Comparison of ENCODE assay signal across 20 cellular contexts in the genomic region with DNA sequence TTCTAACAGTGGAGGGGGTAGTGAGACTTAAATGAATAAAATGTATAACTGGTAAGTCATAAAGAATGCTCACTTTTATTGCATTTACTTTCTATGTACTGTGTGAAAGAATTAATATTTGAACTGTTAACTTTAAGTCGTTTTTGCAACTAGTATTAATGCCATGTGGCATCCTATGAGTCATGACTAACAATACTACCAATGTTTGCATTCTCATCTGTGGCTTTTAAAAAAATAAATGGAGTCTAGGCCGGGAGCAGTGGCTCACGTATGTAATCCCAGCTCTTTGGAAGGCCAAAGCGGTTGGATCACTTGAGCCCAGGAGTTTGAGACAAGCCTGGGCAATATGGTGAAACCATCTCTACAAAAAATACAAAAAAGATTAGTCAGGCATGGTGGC. TPM values are rescaled to one million over a fixed set of nuclear protein-coding genes. Genes with fewer than 3 reads are reported as not detected.
DNase-seq lines count a peak whose midpoint lies in the region; ATAC-seq and TF ChIP-seq lines count a peak whose summit lies in the region.
"Had no signal": no experiment of that assay in that cellular context is flagged by ENCODE, and none has a peak within 500 bp of the region (broad histone marks: within the 10 kb centered on the region; RNA-seq: fewer than 3 reads in every experiment).

No MANE protein-coding gene starts in this region.

- no peaks in the 10 kb centered on the region for H3K27me3 Mint-ChIP-seq in GM23338 (ENCODE audit: insufficient read depth, low read depth, poor library complexity)
- H3K27me3 Mint-ChIP-seq: activated CD4-positive, alpha-beta T cell treated with anti-CD3 and anti-CD28 coated beads for 36 hours; activated T-cell treated with anti-CD3 and anti-CD28 coated beads, Interleukin-2, amount 50 U/mL, for 24 hours had no signal

- H3K27me3 ChIP-seq in GM23338 (ENCODE audit: insufficient read depth): no peaks in the 10 kb centered on the region
- H3K27me3 ChIP-seq in esophagus squamous epithelium: no peaks in the 10 kb centered on the region
- H3K27me3 ChIP-seq in WERI-Rb-1 (ENCODE audit: insufficient read depth, low read depth, severe bottlenecking): no peaks in the 10 kb centered on the region
- H3K27me3 ChIP-seq in trophoblast cell (ENCODE audit: insufficient read depth, low read length): no peaks in the 10 kb centered on the region
- H3K27me3 ChIP-seq: heart right ventricle, left lung, tibial artery had no signal

- no peak overlapping the region for H3K4me3 Mint-ChIP-seq in GM23338
- H3K4me3 Mint-ChIP-seq: activated CD4-positive, alpha-beta T cell treated with anti-CD3 and anti-CD28 coated beads for 36 hours; activated T-cell treated with anti-CD3 and anti-CD28 coated beads, Interleukin-2, amount 50 U/mL, for 24 hours had no signal

- H3K9me3 ChIP-seq in esophagus squamous epithelium: no peaks in the 10 kb centered on the region
- no peaks in the 10 kb centered on the region for H3K9me3 ChIP-seq in WERI-Rb-1 (ENCODE audit: severe bottlenecking)
- H3K9me3 ChIP-seq in trophoblast cell (ENCODE audit: insufficient read depth, low read depth, low read length): no peaks in the 10 kb centered on the region
- H3K9me3 ChIP-seq: heart right ventricle, left lung, psoas muscle, tibial artery had no signal

- H3K4me3 ChIP-seq in GM23338 (no peak overlapping the region), esophagus squamous epithelium (no peak overlapping the region), retinal pigment epithelial cell (ENCODE audit: low read length) (no peak overlapping the region), WERI-Rb-1 (ENCODE audit: low read depth, low read length) (no peak overlapping the region), trophoblast cell (ENCODE audit: low read depth, low read length) (no peak overlapping the region)
- H3K4me3 ChIP-seq: heart right ventricle, left lung, psoas muscle, tibial artery had no signal

- H3K36me3 ChIP-seq in GM23338 (ENCODE audit: insufficient read depth) (no peaks in the 10 kb centered on the region), esophagus squamous epithelium (peaks cover 0 to 14% (median 0%) of the 10 kb centered on the region in 3 donors), WERI-Rb-1 (peaks cover 4% of the 10 kb centered on the region), trophoblast cell (ENCODE audit: control insufficient read depth in 1 of 2, insufficient read depth in 2 of 2, low read length in 2 of 2) (peaks cover 2 to 3% of the 10 kb centered on the region in 2 experiments)

- no peak overlapping the region for H2BK120ac ChIP-seq in trophoblast cell (ENCODE audit: insufficient read depth, low read length, poor library complexity)

- H3K14ac ChIP-seq in trophoblast cell (ENCODE audit: low read length): no peak overlapping the region

- H3K4ac ChIP-seq in trophoblast cell (ENCODE audit: low read depth, low read length): no peak overlapping the region

- no peak overlapping the region for H2BK12ac ChIP-seq in trophoblast cell (ENCODE audit: low read length)

- H3K18ac ChIP-seq in trophoblast cell (ENCODE audit: low read length): no peak overlapping the region

- WGBS in esophagus squamous epithelium, 2 donors: 27 to 32% methylated on average over 4 of the region's 4 CpGs
- WGBS in trophoblast cell (ENCODE audit: extremely low coverage, insufficient coverage, insufficient read length): no CpG with 5 or more reads among the region's 4 CpGs

- no peak overlapping the region for H4K8ac ChIP-seq in trophoblast cell (ENCODE audit: low read depth, low read length)

- DNase-seq in GM23338 (ENCODE audit: low spot score) (no peak), SK-MEL-5 (ENCODE audit: low read depth, low spot score) (peak; percentile 61), esophagus squamous epithelium (lab: John Stamatoyannopoulos, UW) (no peak), retinal pigment epithelial cell (ENCODE audit: low read depth) (peak; percentile 74), WERI-Rb-1 (no peak), trophoblast cell (no peak), Right ventricle myocardium superior (no peak)
- no peak for DNase-seq in stimulated activated CD4-positive, alpha-beta T cell treated with anti-CD3 and anti-CD28 coated beads, Interleukin-1b, Interleukin-23, amount 100 ng/mL, for 48 hours
- DNase-seq: activated CD4-positive, alpha-beta T cell treated with anti-CD3 and anti-CD28 coated beads for 36 hours; activated T-cell treated with anti-CD3 and anti-CD28 coated beads, Interleukin-2, amount 50 U/mL, for 24 hours; C1 segment of cervical spinal cord; heart right ventricle; left lung; NCI-H1436; NCI-H510A treated with DMSO at 0.1 percent for 48 hours; psoas muscle; stimulated activated CD8-positive, alpha-beta memory T cell treated with anti-CD3 and anti-CD28 coated beads, Interleukin-4, amount 100 ng/mL, for 48 hours; T-helper 2 cell; tibial artery had no signal

- no peaks in the 10 kb centered on the region for H3K79me2 ChIP-seq in GM23338 (replicated peaks; ENCODE audit: insufficient read depth)
- H3K79me2 ChIP-seq in trophoblast cell (ENCODE audit: control insufficient read depth, insufficient read depth, low read length, poor library complexity): no peaks in the 10 kb centered on the region

- H3K36me3 Mint-ChIP-seq in GM23338 (ENCODE audit: low read depth): peaks cover 4% of the 10 kb centered on the region; the same call in 2 of the 3 replicates

- peak overlapping the region; percentile 36; the same call in 1 of the 2 replicates for H3K27ac Mint-ChIP-seq in GM23338
- H3K27ac Mint-ChIP-seq: activated CD4-positive, alpha-beta T cell treated with anti-CD3 and anti-CD28 coated beads for 36 hours; activated T-cell treated with anti-CD3 and anti-CD28 coated beads, Interleukin-2, amount 50 U/mL, for 24 hours had no signal

- no peak for TF ChIP-seq POLR2A in esophagus squamous epithelium (IDR thresholded peaks at IDR 0.05)

- H3K27ac ChIP-seq in GM23338 (ENCODE audit: low read depth) (no peak overlapping the region), esophagus squamous epithelium (peak overlapping the region in 3 of 4 donors; percentile 44 to 49 (median 46)), WERI-Rb-1 (no peak overlapping the region), trophoblast cell (ENCODE audit: low read depth, low read length) (no peak overlapping the region)
- H3K27ac ChIP-seq: heart right ventricle, left lung, psoas muscle, tibial artery had no signal

- TF ChIP-seq CTCF in GM23338 (conservative IDR thresholded peaks at IDR 0.05; ENCODE audit: low read depth in 2 of 2) (no peak), esophagus squamous epithelium (IDR thresholded peaks at IDR 0.05) (no peak), retinal pigment epithelial cell (conservative IDR thresholded peaks at IDR 0.05; ENCODE audit: low read depth, low read length) (no peak), WERI-Rb-1 (IDR thresholded peaks at IDR 0.05; ENCODE audit: low read depth, low read length) (no peak)

- ATAC-seq in GM23338: no peak
- ATAC-seq in Right ventricle myocardium superior (ENCODE audit: poor library complexity): no peak
- ATAC-seq: activated CD4-positive, alpha-beta T cell treated with anti-CD3 and anti-CD28 coated beads for 36 hours; heart right ventricle; left lung; psoas muscle had no signal

- no peak overlapping the region for H3K9ac ChIP-seq in trophoblast cell (ENCODE audit: low read length)

- H4K91ac ChIP-seq in trophoblast cell (ENCODE audit: low read depth, low read length): no peak overlapping the region

- no peaks in the 10 kb centered on the region; the same call in 1 of the 2 replicates for H4K20me1 ChIP-seq in GM23338 (replicated peaks; ENCODE audit: insufficient read depth)

- H3K4me2 ChIP-seq in GM23338: no peak overlapping the region
- H3K4me2 ChIP-seq in trophoblast cell (ENCODE audit: low read length): no peak overlapping the region

- peaks cover 7% of the 10 kb centered on the region for H3K4me1 Mint-ChIP-seq in GM23338
- H3K4me1 Mint-ChIP-seq: activated CD4-positive, alpha-beta T cell treated with anti-CD3 and anti-CD28 coated beads for 36 hours had no signal

- H3F3A ChIP-seq in GM23338 (replicated peaks; ENCODE audit: low read depth): no peaks in the 10 kb centered on the region

- no peak overlapping the region for H2BK5ac ChIP-seq in trophoblast cell (ENCODE audit: low read depth, low read length, poor library complexity)

- no peak overlapping the region for H3K23ac ChIP-seq in trophoblast cell (ENCODE audit: low read length)

- no peak overlapping the region for H4K12ac ChIP-seq in trophoblast cell (ENCODE audit: low read depth, low read length)

- no peaks in the 10 kb centered on the region; the same call in 2 of the 3 replicates for H3K9me3 Mint-ChIP-seq in GM23338
- H3K9me3 Mint-ChIP-seq: activated T-cell treated with anti-CD3 and anti-CD28 coated beads, Interleukin-2, amount 50 U/mL, for 24 hours had no signal

- intact Hi-C loops in esophagus squamous epithelium (cut with DNase I) (no loop called here), Right ventricle myocardium superior (cut with DNase I) (no loop called here)

- H2AK5ac ChIP-seq in trophoblast cell (ENCODE audit: low read length): no peak overlapping the region

- H3K79me1 ChIP-seq in trophoblast cell (ENCODE audit: low read length): no peaks in the 10 kb centered on the region

- in situ Hi-C loops in SK-MEL-5 (cut with HindIII; ENCODE audit: low pct_unique_long_range_greater_than_20kb, low sequenced_read_pairs): loop anchor here (25.0 kb wide), 1 partner anchor 462 kb away; no protein-coding TSS in a partner anchor

- no peaks in the 10 kb centered on the region for H3K4me1 ChIP-seq in GM23338 (ENCODE audit: insufficient read depth)
- peaks cover 0 to 14% (median 0%) of the 10 kb centered on the region in 3 donors for H3K4me1 ChIP-seq in esophagus squamous epithelium
- H3K4me1 ChIP-seq in trophoblast cell (ENCODE audit: control insufficient read depth in 1 of 2, insufficient read depth in 2 of 2, low read length in 2 of 2): no peaks in the 10 kb centered on the region
- H3K4me1 ChIP-seq: heart right ventricle, left lung, psoas muscle, tibial artery had no signal

- H3K9me2 ChIP-seq in GM23338 (ENCODE audit: insufficient read depth): no peaks in the 10 kb centered on the region

- H2AFZ ChIP-seq in GM23338 (no peak overlapping the region), trophoblast cell (ENCODE audit: insufficient read depth, low read length, poor library complexity) (no peak overlapping the region)

RNA-seq across cellular contexts. Expression of a gene that starts 5.2 kb away (rescaled TPM):
- total RNA-seq in GM23338 (2014; rRNA removed; shearing (Covaris generic)): not detected in 2 replicates
- polyA plus RNA-seq in GM23338 (2016; fragmentation: Nextera tagmentation; extraction: Ambion mirVana): 0.23 TPM in 1 of 2 replicates, not detected in the other
- not detected in 2 replicates for total RNA-seq in SK-MEL-5 (2014; rRNA removed; shearing (Covaris generic))
- polyA plus RNA-seq in SK-MEL-5 (2015; cell fraction: cytosol; rRNA removed): not detected in 2 replicates
- not detected in 2 replicates for polyA plus RNA-seq in SK-MEL-5 (2015; cell fraction: nucleus; rRNA removed)
- total RNA-seq in esophagus squamous epithelium: not detected
- 0.07 TPM in 2 replicates for polyA plus RNA-seq in trophoblast cell (2013)
- not detected for total RNA-seq in Right ventricle myocardium superior
- total RNA-seq: activated CD4-positive, alpha-beta T cell treated with anti-CD3 and anti-CD28 coated beads for 36 hours; heart right ventricle; left lung; psoas muscle had no signal
- polyA plus RNA-seq: adipose tissue, heart right ventricle had no signal

RNA-seq across cellular contexts. Expression of a gene that starts 39.3 kb away (rescaled TPM):
- total RNA-seq in GM23338 (2014; rRNA removed; shearing (Covaris generic)): 50.5 and 53.9 TPM in 2 replicates
- 154 and 166 TPM in 2 replicates for polyA plus RNA-seq in GM23338 (2016; fragmentation: Nextera tagmentation; extraction: Ambion mirVana)
- total RNA-seq in SK-MEL-5 (2014; rRNA removed; shearing (Covaris generic)): 105 and 109 TPM in 2 replicates
- 74.2 and 74.5 TPM in 2 replicates for polyA plus RNA-seq in SK-MEL-5 (2015; cell fraction: cytosol; rRNA removed)
- polyA plus RNA-seq in SK-MEL-5 (2015; cell fraction: nucleus; rRNA removed): 22.0 and 24.3 TPM in 2 replicates
- total RNA-seq in esophagus squamous epithelium (10 to 100 TPM; 50.9 to 86.9 (median 75.9) TPM), Right ventricle myocardium superior (84.9 TPM)
- 75.7 and 78.6 TPM in 2 replicates for polyA plus RNA-seq in trophoblast cell (2013)

RNA-seq across cellular contexts. Expression of a gene that starts 39.4 kb away (rescaled TPM):
- 8.0 and 17.2 TPM in 2 replicates for total RNA-seq in GM23338 (2014; rRNA removed; shearing (Covaris generic))
- 3.2 and 4.0 TPM in 2 replicates for polyA plus RNA-seq in GM23338 (2016; fragmentation: Nextera tagmentation; extraction: Ambion mirVana)
- 5.8 and 6.4 TPM in 2 replicates for total RNA-seq in SK-MEL-5 (2014; rRNA removed; shearing (Covaris generic))
- polyA plus RNA-seq in SK-MEL-5 (2015; cell fraction: cytosol; rRNA removed): 7.7 and 9.2 TPM in 2 replicates
- 22.3 and 29.6 TPM in 2 replicates for polyA plus RNA-seq in SK-MEL-5 (2015; cell fraction: nucleus; rRNA removed)
- total RNA-seq in esophagus squamous epithelium (10 to 100 TPM in 3 of 4 donors, 1 to 10 TPM in 1; 6.1 to 28.2 (median 20.2) TPM), Right ventricle myocardium superior (13.5 TPM)
- polyA plus RNA-seq in trophoblast cell (2013): 28.9 and 29.8 TPM in 2 replicates

Comparison
In these comparisons a context has a peak if more than half of its experiments do, and no peak if none do; other contexts are left out.
1. DNase-seq: peak in SK-MEL-5 (single experiment) and retinal pigment epithelial cell (single experiment); none in GM23338 (single experiment), esophagus squamous epithelium (single experiment), WERI-Rb-1 (single experiment), stimulated activated CD4-positive, alpha-beta T cell treated with anti-CD3 and anti-CD28 coated beads, Interleukin-1b, Interleukin-23, amount 100 ng/mL, for 48 hours (single experiment), trophoblast cell (0 of 2) and Right ventricle myocardium superior (single experiment).
2. H3K27ac ChIP-seq: peak in esophagus squamous epithelium (3 of 4); none in GM23338 (single experiment), WERI-Rb-1 (single experiment) and trophoblast cell (single experiment).